3 cellular contexts compared by ENCODE assay signal in the genomic region with DNA sequence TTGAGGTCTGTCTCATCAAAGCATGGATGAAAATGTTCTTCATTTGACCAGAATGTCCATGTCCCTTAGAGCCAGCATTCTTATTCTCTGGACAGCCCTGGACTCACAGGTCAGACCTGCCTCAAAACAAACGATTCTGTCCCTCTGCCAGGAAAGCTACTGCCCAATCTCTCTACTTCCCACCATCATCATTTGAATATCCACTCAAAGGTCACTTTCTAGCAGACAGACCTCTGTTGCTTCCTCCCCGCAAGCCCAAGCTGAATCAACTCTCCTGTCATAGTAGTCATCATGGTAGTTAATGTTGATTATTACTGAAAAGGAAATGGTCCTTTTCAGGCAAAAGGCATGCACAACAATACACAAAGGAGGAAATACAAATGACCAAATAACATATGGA.
TF ChIP-seq lines count a peak whose summit lies in the region.

No MANE protein-coding gene starts in this region.

TF ChIP-seq in endothelial cell of umbilical vein, 7 proteins besides CTCF, POLR2A, EP300 and RAD21:
- no peak for TF ChIP-seq JUN (IDR thresholded peaks at IDR 0.05; ENCODE audit: borderline replicate concordance, insufficient read depth, insufficient read length, low read depth)
- TF ChIP-seq FOS (IDR thresholded peaks at IDR 0.05; ENCODE audit: borderline replicate concordance, insufficient read depth, low read length), result no peak
- no peak for TF ChIP-seq POLR2AphosphoS5 (IDR thresholded peaks at IDR 0.05; ENCODE audit: insufficient read depth, low read depth, low read length)
- TF ChIP-seq EZH2 (IDR thresholded peaks at IDR 0.05; ENCODE audit: borderline replicate concordance, low read depth, low read length, severe bottlenecking), result no peak
- TF ChIP-seq MYC (IDR thresholded peaks at IDR 0.05; ENCODE audit: low read depth, low read length), result no peak
- TF ChIP-seq, protein P1, sequence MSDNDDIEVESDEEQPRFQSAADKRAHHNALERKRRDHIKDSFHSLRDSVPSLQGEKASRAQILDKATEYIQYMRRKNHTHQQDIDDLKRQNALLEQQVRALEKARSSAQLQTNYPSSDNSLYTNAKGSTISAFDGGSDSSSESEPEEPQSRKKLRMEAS (IDR thresholded peaks at IDR 0.05; ENCODE audit: insufficient read depth, insufficient read length), result no peak
- TF ChIP-seq GATA2 (IDR thresholded peaks at IDR 0.05; ENCODE audit: insufficient read depth, insufficient read length, low read depth, low read length), result no peak

TF ChIP-seq in HepG2, 621 proteins besides CTCF, POLR2A, EP300 and RAD21:
- peak; percentile 43 for TF ChIP-seq ELF3 (CRISPR knock-in tag; IDR thresholded peaks at IDR 0.05)
- TF ChIP-seq, protein P2, sequence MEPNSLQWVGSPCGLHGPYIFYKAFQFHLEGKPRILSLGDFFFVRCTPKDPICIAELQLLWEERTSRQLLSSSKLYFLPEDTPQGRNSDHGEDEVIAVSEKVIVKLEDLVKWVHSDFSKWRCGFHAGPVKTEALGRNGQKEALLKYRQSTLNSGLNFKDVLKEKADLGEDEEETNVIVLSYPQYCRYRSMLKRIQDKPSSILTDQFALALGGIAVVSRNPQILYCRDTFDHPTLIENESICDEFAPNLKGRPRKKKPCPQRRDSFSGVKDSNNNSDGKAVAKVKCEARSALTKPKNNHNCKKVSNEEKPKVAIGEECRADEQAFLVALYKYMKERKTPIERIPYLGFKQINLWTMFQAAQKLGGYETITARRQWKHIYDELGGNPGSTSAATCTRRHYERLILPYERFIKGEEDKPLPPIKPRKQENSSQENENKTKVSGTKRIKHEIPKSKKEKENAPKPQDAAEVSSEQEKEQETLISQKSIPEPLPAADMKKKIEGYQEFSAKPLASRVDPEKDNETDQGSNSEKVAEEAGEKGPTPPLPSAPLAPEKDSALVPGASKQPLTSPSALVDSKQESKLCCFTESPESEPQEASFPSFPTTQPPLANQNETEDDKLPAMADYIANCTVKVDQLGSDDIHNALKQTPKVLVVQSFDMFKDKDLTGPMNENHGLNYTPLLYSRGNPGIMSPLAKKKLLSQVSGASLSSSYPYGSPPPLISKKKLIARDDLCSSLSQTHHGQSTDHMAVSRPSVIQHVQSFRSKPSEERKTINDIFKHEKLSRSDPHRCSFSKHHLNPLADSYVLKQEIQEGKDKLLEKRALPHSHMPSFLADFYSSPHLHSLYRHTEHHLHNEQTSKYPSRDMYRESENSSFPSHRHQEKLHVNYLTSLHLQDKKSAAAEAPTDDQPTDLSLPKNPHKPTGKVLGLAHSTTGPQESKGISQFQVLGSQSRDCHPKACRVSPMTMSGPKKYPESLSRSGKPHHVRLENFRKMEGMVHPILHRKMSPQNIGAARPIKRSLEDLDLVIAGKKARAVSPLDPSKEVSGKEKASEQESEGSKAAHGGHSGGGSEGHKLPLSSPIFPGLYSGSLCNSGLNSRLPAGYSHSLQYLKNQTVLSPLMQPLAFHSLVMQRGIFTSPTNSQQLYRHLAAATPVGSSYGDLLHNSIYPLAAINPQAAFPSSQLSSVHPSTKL (CRISPR knock-in tag; IDR thresholded peaks at IDR 0.05), result peak; percentile 24; the same call in 1 of the 2 replicates
- TF ChIP-seq SALL1 (CRISPR knock-in tag; IDR thresholded peaks at IDR 0.05), result peak; percentile 13; the same call in 1 of the 2 replicates
- TF ChIP-seq NAIF1 (CRISPR knock-in tag; IDR thresholded peaks at IDR 0.05; ENCODE audit: borderline replicate concordance), result no peak
- no peak for TF ChIP-seq AGO2 (optimal IDR thresholded peaks at IDR 0.05; ENCODE audit: low read depth, low read length)
- TF ChIP-seq, protein P3, sequence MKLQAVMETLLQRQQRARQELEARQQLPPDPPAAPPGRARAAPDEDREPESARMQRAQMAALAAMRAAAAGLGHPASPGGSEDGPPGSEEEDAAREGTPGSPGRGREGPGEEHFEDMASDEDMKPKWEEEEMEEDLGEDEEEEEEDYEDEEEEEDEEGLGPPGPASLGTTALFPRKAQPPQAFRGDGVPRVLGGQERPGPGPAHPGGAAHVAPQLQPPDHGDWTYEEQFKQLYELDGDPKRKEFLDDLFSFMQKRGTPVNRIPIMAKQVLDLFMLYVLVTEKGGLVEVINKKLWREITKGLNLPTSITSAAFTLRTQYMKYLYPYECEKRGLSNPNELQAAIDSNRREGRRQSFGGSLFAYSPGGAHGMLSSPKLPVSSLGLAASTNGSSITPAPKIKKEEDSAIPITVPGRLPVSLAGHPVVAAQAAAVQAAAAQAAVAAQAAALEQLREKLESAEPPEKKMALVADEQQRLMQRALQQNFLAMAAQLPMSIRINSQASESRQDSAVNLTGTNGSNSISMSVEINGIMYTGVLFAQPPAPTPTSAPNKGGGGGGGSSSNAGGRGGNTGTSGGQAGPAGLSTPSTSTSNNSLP (IDR thresholded peaks at IDR 0.05; ENCODE audit: low read depth, low read length), result 0 out of 2 replicates have a peak, but pooled peaks have one; percentile 41
- peak; percentile 42; the same call in 1 of the 2 replicates for TF ChIP-seq NFYB (CRISPR knock-in tag; IDR thresholded peaks at IDR 0.05)
- peak; percentile 64 for TF ChIP-seq HNF4A (CRISPR knock-in tag; IDR thresholded peaks at IDR 0.05)
- peak; percentile 65; the same call in 1 of the 2 replicates for TF ChIP-seq NFKBIZ (CRISPR knock-in tag; IDR thresholded peaks at IDR 0.05)
- no peak for TF ChIP-seq ZNF530 (CRISPR knock-in tag; IDR thresholded peaks at IDR 0.05; ENCODE audit: low read depth)
- TF ChIP-seq RARA (CRISPR knock-in tag; IDR thresholded peaks at IDR 0.05), result peak; percentile 18; the same call in 1 of the 2 replicates
- TF ChIP-seq NR2F6 (IDR thresholded peaks at IDR 0.05), result no peak
- peak; percentile 36; the same call in 1 of the 2 replicates for TF ChIP-seq NR2F6 (CRISPR knock-in tag; IDR thresholded peaks at IDR 0.05)
- peak; percentile 17; the same call in 1 of the 2 replicates for TF ChIP-seq BCL6 (CRISPR knock-in tag; IDR thresholded peaks at IDR 0.05)
- 0 out of 2 replicates have a peak, but pooled peaks have one; percentile 24 for TF ChIP-seq SAP130 (CRISPR knock-in tag; IDR thresholded peaks at IDR 0.05; ENCODE audit: low read depth)
- TF ChIP-seq, protein P1 (IDR thresholded peaks at IDR 0.05), result peak; percentile 52; the same call in 1 of the 2 replicates
- TF ChIP-seq ZNF235 (CRISPR knock-in tag; IDR thresholded peaks at IDR 0.05; ENCODE audit: borderline replicate concordance), result no peak
- TF ChIP-seq, protein P4, sequence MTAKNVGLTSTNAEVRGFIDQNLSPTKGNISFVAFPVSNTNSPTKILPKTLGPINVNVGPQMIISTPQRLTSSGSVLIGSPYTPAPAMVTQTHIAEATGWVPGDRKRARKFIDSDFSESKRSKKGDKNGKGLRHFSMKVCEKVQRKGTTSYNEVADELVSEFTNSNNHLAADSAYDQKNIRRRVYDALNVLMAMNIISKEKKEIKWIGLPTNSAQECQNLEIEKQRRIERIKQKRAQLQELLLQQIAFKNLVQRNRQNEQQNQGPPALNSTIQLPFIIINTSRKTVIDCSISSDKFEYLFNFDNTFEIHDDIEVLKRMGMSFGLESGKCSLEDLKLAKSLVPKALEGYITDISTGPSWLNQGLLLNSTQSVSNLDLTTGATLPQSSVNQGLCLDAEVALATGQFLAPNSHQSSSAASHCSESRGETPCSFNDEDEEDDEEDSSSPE (CRISPR knock-in tag; IDR thresholded peaks at IDR 0.05), result 0 out of 2 replicates have a peak, but pooled peaks have one; percentile 48
- TF ChIP-seq RXRB (CRISPR knock-in tag; IDR thresholded peaks at IDR 0.05; ENCODE audit: borderline replicate concordance), result 0 out of 2 replicates have a peak, but pooled peaks have one; percentile 12
- TF ChIP-seq NFYC (CRISPR knock-in tag; IDR thresholded peaks at IDR 0.05), result peak; percentile 36; the same call in 1 of the 2 replicates

TF ChIP-seq in GM23338, 12 proteins besides CTCF, POLR2A, EP300 and RAD21:
- no peak for TF ChIP-seq JUNB (IDR thresholded peaks at IDR 0.05; ENCODE audit: unreplicated experiment)
- TF ChIP-seq, protein P5, sequence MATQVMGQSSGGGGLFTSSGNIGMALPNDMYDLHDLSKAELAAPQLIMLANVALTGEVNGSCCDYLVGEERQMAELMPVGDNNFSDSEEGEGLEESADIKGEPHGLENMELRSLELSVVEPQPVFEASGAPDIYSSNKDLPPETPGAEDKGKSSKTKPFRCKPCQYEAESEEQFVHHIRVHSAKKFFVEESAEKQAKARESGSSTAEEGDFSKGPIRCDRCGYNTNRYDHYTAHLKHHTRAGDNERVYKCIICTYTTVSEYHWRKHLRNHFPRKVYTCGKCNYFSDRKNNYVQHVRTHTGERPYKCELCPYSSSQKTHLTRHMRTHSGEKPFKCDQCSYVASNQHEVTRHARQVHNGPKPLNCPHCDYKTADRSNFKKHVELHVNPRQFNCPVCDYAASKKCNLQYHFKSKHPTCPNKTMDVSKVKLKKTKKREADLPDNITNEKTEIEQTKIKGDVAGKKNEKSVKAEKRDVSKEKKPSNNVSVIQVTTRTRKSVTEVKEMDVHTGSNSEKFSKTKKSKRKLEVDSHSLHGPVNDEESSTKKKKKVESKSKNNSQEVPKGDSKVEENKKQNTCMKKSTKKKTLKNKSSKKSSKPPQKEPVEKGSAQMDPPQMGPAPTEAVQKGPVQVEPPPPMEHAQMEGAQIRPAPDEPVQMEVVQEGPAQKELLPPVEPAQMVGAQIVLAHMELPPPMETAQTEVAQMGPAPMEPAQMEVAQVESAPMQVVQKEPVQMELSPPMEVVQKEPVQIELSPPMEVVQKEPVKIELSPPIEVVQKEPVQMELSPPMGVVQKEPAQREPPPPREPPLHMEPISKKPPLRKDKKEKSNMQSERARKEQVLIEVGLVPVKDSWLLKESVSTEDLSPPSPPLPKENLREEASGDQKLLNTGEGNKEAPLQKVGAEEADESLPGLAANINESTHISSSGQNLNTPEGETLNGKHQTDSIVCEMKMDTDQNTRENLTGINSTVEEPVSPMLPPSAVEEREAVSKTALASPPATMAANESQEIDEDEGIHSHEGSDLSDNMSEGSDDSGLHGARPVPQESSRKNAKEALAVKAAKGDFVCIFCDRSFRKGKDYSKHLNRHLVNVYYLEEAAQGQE (IDR thresholded peaks at IDR 0.05; ENCODE audit: unreplicated experiment), result no peak
- no peak for TF ChIP-seq CREB1 (CRISPR knock-in tag; IDR thresholded peaks at IDR 0.05; ENCODE audit: low read depth)
- TF ChIP-seq EZH2 (IDR thresholded peaks at IDR 0.05; ENCODE audit: low read depth, unreplicated experiment), result no peak
- TF ChIP-seq, protein P6, sequence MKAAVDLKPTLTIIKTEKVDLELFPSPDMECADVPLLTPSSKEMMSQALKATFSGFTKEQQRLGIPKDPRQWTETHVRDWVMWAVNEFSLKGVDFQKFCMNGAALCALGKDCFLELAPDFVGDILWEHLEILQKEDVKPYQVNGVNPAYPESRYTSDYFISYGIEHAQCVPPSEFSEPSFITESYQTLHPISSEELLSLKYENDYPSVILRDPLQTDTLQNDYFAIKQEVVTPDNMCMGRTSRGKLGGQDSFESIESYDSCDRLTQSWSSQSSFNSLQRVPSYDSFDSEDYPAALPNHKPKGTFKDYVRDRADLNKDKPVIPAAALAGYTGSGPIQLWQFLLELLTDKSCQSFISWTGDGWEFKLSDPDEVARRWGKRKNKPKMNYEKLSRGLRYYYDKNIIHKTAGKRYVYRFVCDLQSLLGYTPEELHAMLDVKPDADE (IDR thresholded peaks at IDR 0.05), result no peak
- TF ChIP-seq, protein P7, sequence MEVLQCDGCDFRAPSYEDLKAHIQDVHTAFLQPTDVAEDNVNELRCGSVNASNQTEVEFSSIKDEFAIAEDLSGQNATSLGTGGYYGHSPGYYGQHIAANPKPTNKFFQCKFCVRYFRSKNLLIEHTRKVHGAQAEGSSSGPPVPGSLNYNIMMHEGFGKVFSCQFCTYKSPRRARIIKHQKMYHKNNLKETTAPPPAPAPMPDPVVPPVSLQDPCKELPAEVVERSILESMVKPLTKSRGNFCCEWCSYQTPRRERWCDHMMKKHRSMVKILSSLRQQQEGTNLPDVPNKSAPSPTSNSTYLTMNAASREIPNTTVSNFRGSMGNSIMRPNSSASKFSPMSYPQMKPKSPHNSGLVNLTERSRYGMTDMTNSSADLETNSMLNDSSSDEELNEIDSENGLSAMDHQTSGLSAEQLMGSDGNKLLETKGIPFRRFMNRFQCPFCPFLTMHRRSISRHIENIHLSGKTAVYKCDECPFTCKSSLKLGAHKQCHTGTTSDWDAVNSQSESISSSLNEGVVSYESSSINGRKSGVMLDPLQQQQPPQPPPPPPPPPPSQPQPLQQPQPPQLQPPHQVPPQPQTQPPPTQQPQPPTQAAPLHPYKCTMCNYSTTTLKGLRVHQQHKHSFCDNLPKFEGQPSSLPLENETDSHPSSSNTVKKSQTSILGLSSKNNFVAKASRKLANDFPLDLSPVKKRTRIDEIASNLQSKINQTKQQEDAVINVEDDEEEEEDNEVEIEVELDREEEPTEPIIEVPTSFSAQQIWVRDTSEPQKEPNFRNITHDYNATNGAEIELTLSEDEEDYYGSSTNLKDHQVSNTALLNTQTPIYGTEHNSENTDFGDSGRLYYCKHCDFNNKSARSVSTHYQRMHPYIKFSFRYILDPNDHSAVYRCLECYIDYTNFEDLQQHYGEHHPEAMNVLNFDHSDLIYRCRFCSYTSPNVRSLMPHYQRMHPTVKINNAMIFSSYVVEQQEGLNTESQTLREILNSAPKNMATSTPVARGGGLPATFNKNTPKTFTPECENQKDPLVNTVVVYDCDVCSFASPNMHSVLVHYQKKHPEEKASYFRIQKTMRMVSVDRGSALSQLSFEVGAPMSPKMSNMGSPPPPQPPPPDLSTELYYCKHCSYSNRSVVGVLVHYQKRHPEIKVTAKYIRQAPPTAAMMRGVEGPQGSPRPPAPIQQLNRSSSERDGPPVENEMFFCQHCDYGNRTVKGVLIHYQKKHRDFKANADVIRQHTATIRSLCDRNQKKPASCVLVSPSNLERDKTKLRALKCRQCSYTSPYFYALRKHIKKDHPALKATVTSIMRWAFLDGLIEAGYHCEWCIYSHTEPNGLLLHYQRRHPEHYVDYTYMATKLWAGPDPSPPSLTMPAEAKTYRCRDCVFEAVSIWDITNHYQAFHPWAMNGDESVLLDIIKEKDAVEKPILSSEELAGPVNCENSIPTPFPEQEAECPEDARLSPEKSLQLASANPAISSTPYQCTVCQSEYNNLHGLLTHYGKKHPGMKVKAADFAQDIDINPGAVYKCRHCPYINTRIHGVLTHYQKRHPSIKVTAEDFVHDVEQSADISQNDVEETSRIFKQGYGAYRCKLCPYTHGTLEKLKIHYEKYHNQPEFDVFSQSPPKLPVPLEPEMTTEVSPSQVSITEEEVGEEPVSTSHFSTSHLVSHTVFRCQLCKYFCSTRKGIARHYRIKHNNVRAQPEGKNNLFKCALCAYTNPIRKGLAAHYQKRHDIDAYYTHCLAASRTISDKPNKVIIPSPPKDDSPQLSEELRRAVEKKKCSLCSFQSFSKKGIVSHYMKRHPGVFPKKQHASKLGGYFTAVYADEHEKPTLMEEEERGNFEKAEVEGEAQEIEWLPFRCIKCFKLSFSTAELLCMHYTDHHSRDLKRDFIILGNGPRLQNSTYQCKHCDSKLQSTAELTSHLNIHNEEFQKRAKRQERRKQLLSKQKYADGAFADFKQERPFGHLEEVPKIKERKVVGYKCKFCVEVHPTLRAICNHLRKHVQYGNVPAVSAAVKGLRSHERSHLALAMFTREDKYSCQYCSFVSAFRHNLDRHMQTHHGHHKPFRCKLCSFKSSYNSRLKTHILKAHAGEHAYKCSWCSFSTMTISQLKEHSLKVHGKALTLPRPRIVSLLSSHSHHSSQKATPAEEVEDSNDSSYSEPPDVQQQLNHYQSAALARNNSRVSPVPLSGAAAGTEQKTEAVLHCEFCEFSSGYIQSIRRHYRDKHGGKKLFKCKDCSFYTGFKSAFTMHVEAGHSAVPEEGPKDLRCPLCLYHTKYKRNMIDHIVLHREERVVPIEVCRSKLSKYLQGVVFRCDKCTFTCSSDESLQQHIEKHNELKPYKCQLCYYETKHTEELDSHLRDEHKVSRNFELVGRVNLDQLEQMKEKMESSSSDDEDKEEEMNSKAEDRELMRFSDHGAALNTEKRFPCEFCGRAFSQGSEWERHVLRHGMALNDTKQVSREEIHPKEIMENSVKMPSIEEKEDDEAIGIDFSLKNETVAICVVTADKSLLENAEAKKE (CRISPR knock-in tag; IDR thresholded peaks at IDR 0.05), result no peak
- no peak for TF ChIP-seq ZNF114 (CRISPR knock-in tag; IDR thresholded peaks at IDR 0.05)
- no peak for TF ChIP-seq POLR2AphosphoS5 (IDR thresholded peaks at IDR 0.05; ENCODE audit: low read depth)
- no peak for TF ChIP-seq STAT1 (IDR thresholded peaks at IDR 0.05; ENCODE audit: unreplicated experiment)
- TF ChIP-seq EZH2phosphoT487 (IDR thresholded peaks at IDR 0.05; ENCODE audit: unreplicated experiment), result no peak
- no peak for TF ChIP-seq NANOG (IDR thresholded peaks at IDR 0.05; ENCODE audit: borderline replicate concordance)
- TF ChIP-seq ZNF331 (CRISPR knock-in tag; IDR thresholded peaks at IDR 0.05; ENCODE audit: low read depth), result no peak
